ENCODE assay signal across 17 cellular contexts in genomic region chr9:138025417-138025816, GRCh38.
"Had no signal": no experiment of that assay in that cellular context is flagged by ENCODE, and none has a peak within 500 bp of the region (broad histone marks: within the 10 kb centered on the region; RNA-seq: fewer than 3 reads in every experiment).

No MANE protein-coding gene starts in this region.

- H3K4me3 ChIP-seq: esophagus squamous epithelium, right lobe of liver, SK-N-MC, smooth muscle cell, tibial nerve had no signal

- H3K9me3 Mint-ChIP-seq: activated CD4-positive, alpha-beta memory T cell treated with anti-CD3 and anti-CD28 coated beads for 36 hours; activated T-cell treated with anti-CD3 and anti-CD28 coated beads, Interleukin-2, amount 50 U/mL, for 72 hours had no signal

- DNase-seq: activated CD4-positive, alpha-beta memory T cell treated with anti-CD3 and anti-CD28 coated beads for 36 hours; activated CD4-positive, alpha-beta T cell treated with anti-CD3 and anti-CD28 coated beads for 4 hours; activated gamma-delta T cell treated with Interleukin-2 at 50 U/mL for 16 hours; activated T-cell treated with anti-CD3 and anti-CD28 coated beads, Interleukin-2, amount 50 U/mL, for 72 hours; effector CD8-positive, alpha-beta T cell; esophagus squamous epithelium; mesendoderm; naive thymus-derived CD8-positive, alpha-beta T cell; stimulated activated naive CD4-positive, alpha-beta T cell had no signal

- H3K36me3 Mint-ChIP-seq: activated CD4-positive, alpha-beta memory T cell treated with anti-CD3 and anti-CD28 coated beads for 36 hours; activated naive CD8-positive, alpha-beta T cell; naive thymus-derived CD8-positive, alpha-beta T cell had no signal

- H3K27ac ChIP-seq: esophagus squamous epithelium, neutrophil, parathyroid adenoma, right lobe of liver, SK-N-MC, tibial nerve had no signal

- H3K4me1 ChIP-seq: parathyroid adenoma, right lobe of liver had no signal

- H3K36me3 ChIP-seq: esophagus squamous epithelium, neutrophil, right lobe of liver, tibial nerve had no signal

- H3K27ac Mint-ChIP-seq: activated CD4-positive, alpha-beta memory T cell treated with anti-CD3 and anti-CD28 coated beads for 36 hours; activated naive CD8-positive, alpha-beta T cell; activated T-cell treated with anti-CD3 and anti-CD28 coated beads, Interleukin-2, amount 50 U/mL, for 72 hours; WTC11 had no signal

- ATAC-seq: activated T-cell treated with anti-CD3 and anti-CD28 coated beads, Interleukin-2, amount 50 U/mL, for 72 hours; naive thymus-derived CD8-positive, alpha-beta T cell; WTC11 had no signal

- H3K4me3 Mint-ChIP-seq: activated CD4-positive, alpha-beta memory T cell treated with anti-CD3 and anti-CD28 coated beads for 36 hours; activated naive CD8-positive, alpha-beta T cell; activated T-cell treated with anti-CD3 and anti-CD28 coated beads, Interleukin-2, amount 50 U/mL, for 72 hours; naive thymus-derived CD8-positive, alpha-beta T cell; WTC11 had no signal

- H3K9me3 ChIP-seq: esophagus squamous epithelium, neutrophil, right lobe of liver, tibial nerve had no signal
